Comparison of ENCODE assay signal across 20 cellular contexts in genomic region chr6:134840086-134840485, GRCh38.
DNase-seq lines count a peak whose midpoint lies in the region; ATAC-seq and TF ChIP-seq lines count a peak whose summit lies in the region.
"Had no signal": no experiment of that assay in that cellular context is flagged by ENCODE, and none has a peak within 500 bp of the region (broad histone marks: within the 10 kb centered on the region; RNA-seq: fewer than 3 reads in every experiment).

No MANE protein-coding gene starts in this region.

- TF ChIP-seq POLR2A in right lobe of liver (IDR thresholded peaks at IDR 0.05), result no peak

- peak overlapping the region; percentile 44 to 74 (median 70) for H3K27ac ChIP-seq in right lobe of liver
- H3K27ac ChIP-seq: coronary artery, esophagus muscularis mucosa, SK-N-MC had no signal

- peaks cover 0 to 29% (median 10%) of the 10 kb centered on the region in 4 donors for H3K4me1 ChIP-seq in right lobe of liver

- DNase-seq in right lobe of liver (no peak), NCI-H2196 treated with DMSO at 0.1 percent for 48 hours (lab: John Stamatoyannopoulos, UW; ENCODE audit: unreplicated experiment) (no peak), NCI-H2227 treated with DMSO at 0.1 percent for 48 hours (lab: John Stamatoyannopoulos, UW) (no peak)
- DNase-seq: activated effector memory CD4-positive, alpha-beta T cell treated with anti-CD3 and anti-CD28 coated beads, Interleukin-2, amount 50 U/mL, for 16 hours; AML-193; aorta; DMS153; H7; kidney glomerular epithelial cell; NCI-H1092; substantia nigra had no signal

- TF ChIP-seq CTCF in right lobe of liver (IDR thresholded peaks at IDR 0.05), result no peak

- no peaks in the 10 kb centered on the region for H3K36me3 ChIP-seq in right lobe of liver
- H3K36me3 ChIP-seq: esophagus muscularis mucosa had no signal

- intact Hi-C loops in right lobe of liver (cut with DNase I), result no loop called here

- H3K4me3 ChIP-seq in right lobe of liver, result peak overlapping the region in 1 of 3 donors; percentile 4
- H3K4me3 ChIP-seq: coronary artery, esophagus muscularis mucosa, K562, SK-N-MC had no signal

- no peaks in the 10 kb centered on the region for H3K27me3 ChIP-seq in right lobe of liver
- H3K27me3 ChIP-seq: esophagus muscularis mucosa had no signal

- H3K9me3 ChIP-seq in right lobe of liver, result no peaks in the 10 kb centered on the region
- H3K9me3 ChIP-seq: esophagus muscularis mucosa had no signal

- peak; percentile 83 for ATAC-seq in GM18870 (IDR thresholded peaks at IDR 0.05; ENCODE audit: unreplicated experiment)
- ATAC-seq in GM21529 (IDR thresholded peaks at IDR 0.05; ENCODE audit: unreplicated experiment), result peak; percentile 67
- peak; percentile 95 for ATAC-seq in HG03175 (IDR thresholded peaks at IDR 0.05; ENCODE audit: unreplicated experiment)
- peak; percentile 88 to 93 (median 88) for ATAC-seq in right lobe of liver
- no peak for ATAC-seq in HG03095 (IDR thresholded peaks at IDR 0.05; ENCODE audit: unreplicated experiment)
- no peak for ATAC-seq in HG03442 (IDR thresholded peaks at IDR 0.05; ENCODE audit: unreplicated experiment)
- ATAC-seq: K562 had no signal

- 39% methylated on average over 6 of the region's 6 CpGs for WGBS in right lobe of liver (ENCODE audit: insufficient coverage, low coverage, low lambda C conversion rate, missing lambda C conversion rate)

Comparison
In these comparisons a context has a peak if more than half of its experiments do, and no peak if none do; other contexts are left out.
1. ATAC-seq: peak in GM18870 (single experiment), GM21529 (single experiment), HG03175 (single experiment) and right lobe of liver (4 of 4); none in HG03095 (single experiment) and HG03442 (single experiment).